In genomic region chr17:40417258-40417608, GRCh38 we compare ENCODE assay signal across 1 cellular context.
TF ChIP-seq lines count a peak whose summit lies in the region.

No MANE protein-coding gene starts in this region.

TF ChIP-seq in HEK293, 187 proteins besides CTCF, POLR2A, EP300 and RAD21 (continued from another document and continues in another):
- TF ChIP-seq PRDM4 (tag by site-specific recombination; IDR thresholded peaks at IDR 0.05) (no peak), KLF16 (tag by site-specific recombination; IDR thresholded peaks at IDR 0.05) (no peak), ZNF777 (tag by site-specific recombination; IDR thresholded peaks at IDR 0.05; ENCODE audit: borderline replicate concordance) (no peak), SP7 (tag by site-specific recombination; IDR thresholded peaks at IDR 0.05) (no peak), ZFP37 (tag by site-specific recombination; IDR thresholded peaks at IDR 0.05) (peak; percentile 78; the same call in 1 of the 2 replicates), ZNF335 (tag by site-specific recombination; conservative IDR thresholded peaks at IDR 0.05) (no peak), ZBTB6 (tag by site-specific recombination; IDR thresholded peaks at IDR 0.05) (no peak), ZNF629 (tag by site-specific recombination; IDR thresholded peaks at IDR 0.05) (no peak), REPIN1 (tag by site-specific recombination; IDR thresholded peaks at IDR 0.05; ENCODE audit: low read depth) (0 out of 2 replicates have a peak, but pooled peaks have one; percentile 7), ZNF701 (tag by site-specific recombination; IDR thresholded peaks at IDR 0.05) (no peak), ELK4 (IDR thresholded peaks at IDR 0.05; ENCODE audit: borderline replicate concordance, low read depth, low read length) (no peak), ZNF768 (tag by site-specific recombination; IDR thresholded peaks at IDR 0.05) (no peak), ZNF112 (tag by site-specific recombination; IDR thresholded peaks at IDR 0.05) (no peak), ZNF121 (tag by site-specific recombination; IDR thresholded peaks at IDR 0.05) (peak; percentile 99), ZBTB48 (tag by site-specific recombination; IDR thresholded peaks at IDR 0.05) (0 out of 2 replicates have a peak, but pooled peaks have one; percentile 60), SALL2 (tag by site-specific recombination; IDR thresholded peaks at IDR 0.05; ENCODE audit: borderline replicate concordance) (no peak), ZNF626 (tag by site-specific recombination; IDR thresholded peaks at IDR 0.05) (no peak), GLI4 (tag by site-specific recombination; IDR thresholded peaks at IDR 0.05) (0 out of 2 replicates have a peak, but pooled peaks have one; percentile 57), ZNF169 (tag by site-specific recombination; IDR thresholded peaks at IDR 0.05) (no peak), ZSCAN23 (tag by site-specific recombination; IDR thresholded peaks at IDR 0.05) (no peak), MZF1 (tag by site-specific recombination; IDR thresholded peaks at IDR 0.05; ENCODE audit: borderline replicate concordance) (no peak), ZNF670 (tag by site-specific recombination; IDR thresholded peaks at IDR 0.05; ENCODE audit: low read depth) (no peak), ZFP69B (tag by site-specific recombination; IDR thresholded peaks at IDR 0.05) (no peak), ZNF394 (tag by site-specific recombination; IDR thresholded peaks at IDR 0.05; ENCODE audit: borderline replicate concordance) (no peak), ZNF221 (tag by site-specific recombination; IDR thresholded peaks at IDR 0.05; ENCODE audit: borderline replicate concordance) (no peak), ZNF175 (tag by site-specific recombination; IDR thresholded peaks at IDR 0.05) (no peak), EGR2 (tag by site-specific recombination; IDR thresholded peaks at IDR 0.05; ENCODE audit: low read depth) (no peak), WT1 (tag by site-specific recombination; IDR thresholded peaks at IDR 0.05) (no peak), KLF7 (tag by site-specific recombination; IDR thresholded peaks at IDR 0.05; ENCODE audit: borderline replicate concordance) (no peak), ZSCAN4 (tag by site-specific recombination; IDR thresholded peaks at IDR 0.05) (no peak), ZNF416 (tag by site-specific recombination; IDR thresholded peaks at IDR 0.05) (no peak), OSR2 (tag by site-specific recombination; IDR thresholded peaks at IDR 0.05) (no peak), ZNF114 (tag by site-specific recombination; IDR thresholded peaks at IDR 0.05) (no peak), ZNF558 (tag by site-specific recombination; IDR thresholded peaks at IDR 0.05) (no peak), BCL11A (tag by site-specific recombination; IDR thresholded peaks at IDR 0.05; ENCODE audit: low read depth) (no peak), ZNF18 (tag by site-specific recombination; IDR thresholded peaks at IDR 0.05) (no peak), ZNF658 (tag by site-specific recombination; IDR thresholded peaks at IDR 0.05) (no peak), ZBTB49 (tag by site-specific recombination; IDR thresholded peaks at IDR 0.05; ENCODE audit: low read depth) (no peak), ZBTB26 (tag by site-specific recombination; optimal IDR thresholded peaks at IDR 0.05) (no peak), ZNF548 (tag by site-specific recombination; IDR thresholded peaks at IDR 0.05) (no peak), BCL6B (tag by site-specific recombination; IDR thresholded peaks at IDR 0.05) (no peak), ZNF391 (tag by site-specific recombination; IDR thresholded peaks at IDR 0.05; ENCODE audit: borderline replicate concordance, low read depth) (no peak), ZNF223 (tag by site-specific recombination; IDR thresholded peaks at IDR 0.05) (no peak), ZNF311 (tag by site-specific recombination; IDR thresholded peaks at IDR 0.05; ENCODE audit: borderline replicate concordance) (no peak), ZBTB1 (tag by site-specific recombination; IDR thresholded peaks at IDR 0.05) (no peak), ZNF76 (tag by site-specific recombination; IDR thresholded peaks at IDR 0.05; ENCODE audit: borderline replicate concordance, low read depth) (peak; percentile 1; the same call in 1 of the 2 replicates), GFI1B (tag by site-specific recombination; IDR thresholded peaks at IDR 0.05) (no peak), ZNF830 (tag by site-specific recombination; IDR thresholded peaks at IDR 0.05; ENCODE audit: low read depth) (no peak), ZNF148 (tag by site-specific recombination; IDR thresholded peaks at IDR 0.05; ENCODE audit: borderline replicate concordance) (no peak), ZBTB44 (tag by site-specific recombination; IDR thresholded peaks at IDR 0.05) (no peak)
